Comparison of ENCODE assay signal across 11 cellular contexts in genomic region chr2:196961889-196962288, GRCh38. TPM values are rescaled to one million over a fixed set of nuclear protein-coding genes. Genes with fewer than 3 reads are reported as not detected.
DNase-seq lines count a peak whose midpoint lies in the region; ATAC-seq and TF ChIP-seq lines count a peak whose summit lies in the region.
"Had no signal": no experiment of that assay in that cellular context is flagged by ENCODE, and none has a peak within 500 bp of the region (broad histone marks: within the 10 kb centered on the region; RNA-seq: fewer than 3 reads in every experiment).

No MANE protein-coding gene starts in this region.

- H3K9me3 ChIP-seq in MM.1S (replicated peaks; ENCODE audit: insufficient read depth, low read length) (no peaks in the 10 kb centered on the region), upper lobe of right lung (no peaks in the 10 kb centered on the region)
- H3K9me3 ChIP-seq: adrenal gland, esophagus muscularis mucosa had no signal

- peak; percentile 15 for DNase-seq in GM13976 (ENCODE audit: low spot score)
- peak; percentile 52 for DNase-seq in MM.1S
- no peak for DNase-seq in stimulated activated CD4-positive, alpha-beta T cell treated with anti-CD3 and anti-CD28 coated beads, Interleukin-2, amount 100 ng/mL, for 24 hours
- DNase-seq in NCI-H2196 treated with DMSO at 0.1 percent for 48 hours (lab: John Stamatoyannopoulos, UW; ENCODE audit: unreplicated experiment) = no peak
- DNase-seq in upper lobe of right lung = no peak
- no peak for DNase-seq in NCI-H2171 treated with DMSO at 0.1 percent for 48 hours (lab: John Stamatoyannopoulos, UW)
- DNase-seq: adrenal gland, C1 segment of cervical spinal cord had no signal

- no peaks in the 10 kb centered on the region for H3F3A ChIP-seq in MM.1S (ENCODE audit: insufficient read depth, low read length)

- H4K20me1 ChIP-seq in MM.1S (ENCODE audit: insufficient read depth, low read length) = no peaks in the 10 kb centered on the region

- H3K4me3 ChIP-seq in MM.1S (ENCODE audit: low read length) = no peak overlapping the region
- no peak overlapping the region for H3K4me3 ChIP-seq in upper lobe of right lung
- H3K4me3 ChIP-seq: adrenal gland, esophagus muscularis mucosa had no signal

- no peaks in the 10 kb centered on the region for H3K9me2 ChIP-seq in MM.1S (replicated peaks; ENCODE audit: insufficient read depth, low read length)

- H3K79me2 ChIP-seq in MM.1S (ENCODE audit: low read length) = no peaks in the 10 kb centered on the region

- TF ChIP-seq CTCF in GM13976 (IDR thresholded peaks at IDR 0.05; ENCODE audit: borderline replicate concordance, control extremely low read depth, extremely low read depth, insufficient read depth, missing control alignments) (no peak), MM.1S (IDR thresholded peaks at IDR 0.05; ENCODE audit: low read length) (no peak), upper lobe of right lung (IDR thresholded peaks at IDR 0.05) (no peak)

- H3K36me3 ChIP-seq in MM.1S (replicated peaks; ENCODE audit: insufficient read depth, low read length) = no peaks in the 10 kb centered on the region
- H3K36me3 ChIP-seq in upper lobe of right lung = no peaks in the 10 kb centered on the region
- H3K36me3 ChIP-seq: adrenal gland, esophagus muscularis mucosa had no signal

- no peak overlapping the region for H3K9ac ChIP-seq in MM.1S (ENCODE audit: low read length)

- in situ Hi-C loops in GM13976 (cut with MboI; ENCODE audit: low sequenced_read_pairs, unreplicated experiment) = no loop called here

- H3K27ac ChIP-seq in MM.1S (ENCODE audit: low read length) (no peak overlapping the region), upper lobe of right lung (no peak overlapping the region)
- H3K27ac ChIP-seq: adrenal gland, esophagus muscularis mucosa had no signal

- no peak overlapping the region for H2AFZ ChIP-seq in MM.1S (ENCODE audit: low read length)

- intact Hi-C loops in upper lobe of right lung (cut with DNase I) = no loop called here

- H3K27me3 ChIP-seq in MM.1S (replicated peaks; ENCODE audit: insufficient read depth, low read length) (no peaks in the 10 kb centered on the region), upper lobe of right lung (no peaks in the 10 kb centered on the region)
- H3K27me3 ChIP-seq: adrenal gland, esophagus muscularis mucosa had no signal

- H3K4me1 ChIP-seq in MM.1S (ENCODE audit: low read length) (peaks cover 12% of the 10 kb centered on the region), upper lobe of right lung (peaks cover 5% of the 10 kb centered on the region)
- H3K4me1 ChIP-seq: adrenal gland, esophagus muscularis mucosa had no signal

- ATAC-seq in GM19372 (IDR thresholded peaks at IDR 0.05; ENCODE audit: low read depth, unreplicated experiment) (peak; percentile 99), HG02884 (IDR thresholded peaks at IDR 0.05; ENCODE audit: unreplicated experiment) (peak; percentile 96), upper lobe of right lung (no peak)

- H3K4me2 ChIP-seq in MM.1S (ENCODE audit: low read depth, low read length) = no peak overlapping the region; the same call in 1 of the 2 replicates

RNA-seq across cellular contexts. Expression of gene PGAP1, which starts 35.4 kb away (rescaled TPM):
- 15.2 TPM for total RNA-seq in upper lobe of right lung

Comparison
In these comparisons a context has a peak if more than half of its experiments do, and no peak if none do; other contexts are left out.
1. DNase-seq: peak in GM13976 (single experiment) and MM.1S (single experiment); none in stimulated activated CD4-positive, alpha-beta T cell treated with anti-CD3 and anti-CD28 coated beads, Interleukin-2, amount 100 ng/mL, for 24 hours (0 of 2), NCI-H2196 treated with DMSO at 0.1 percent for 48 hours (single experiment), upper lobe of right lung (single experiment) and NCI-H2171 treated with DMSO at 0.1 percent for 48 hours (single experiment).